In the genomic region with DNA sequence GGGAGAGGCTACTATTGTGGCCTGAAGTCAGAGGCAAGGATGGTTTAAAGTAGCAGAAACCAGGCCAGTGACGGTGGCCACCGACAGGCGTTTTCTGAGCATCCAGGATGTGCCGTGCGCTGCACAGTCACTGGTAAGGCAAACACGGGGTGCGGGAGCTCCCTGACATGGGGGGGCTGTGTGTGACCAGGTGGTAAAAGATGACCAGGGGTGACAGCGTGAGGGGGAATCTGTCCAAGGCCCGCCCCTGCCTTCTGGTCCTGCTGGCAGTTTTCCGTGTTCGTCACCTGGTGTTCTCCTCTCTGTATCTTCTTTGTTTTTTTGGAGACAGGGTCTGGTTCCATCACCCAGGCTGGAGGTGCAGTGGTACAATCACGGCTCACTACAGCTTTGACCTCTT, we compare ENCODE assay signal across 22 cellular contexts.
DNase-seq lines count a peak whose midpoint lies in the region; ATAC-seq and TF ChIP-seq lines count a peak whose summit lies in the region.
"Had no signal": no experiment of that assay in that cellular context is flagged by ENCODE, and none has a peak within 500 bp of the region (broad histone marks: within the 10 kb centered on the region; RNA-seq: fewer than 3 reads in every experiment).

No MANE protein-coding gene starts in this region.

- H3K27me3 Mint-ChIP-seq in progenitor cell of endocrine pancreas: no peaks in the 10 kb centered on the region

- H3K9me3 ChIP-seq in WERI-Rb-1 (ENCODE audit: severe bottlenecking) (peaks cover 3% of the 10 kb centered on the region), left ventricle myocardium inferior (replicated peaks) (no peaks in the 10 kb centered on the region)
- H3K9me3 ChIP-seq: BLaER1 had no signal

- H3K27ac Mint-ChIP-seq in progenitor cell of endocrine pancreas: peak overlapping the region; percentile 42
- H3K27ac Mint-ChIP-seq: CD14-positive monocyte; CD4-positive, alpha-beta memory T cell; CD4-positive, CD25-positive, alpha-beta regulatory T cell; CD8-positive, alpha-beta memory T cell had no signal

- no peaks in the 10 kb centered on the region for H3K36me3 Mint-ChIP-seq in progenitor cell of endocrine pancreas (ENCODE audit: insufficient read depth)
- H3K36me3 Mint-ChIP-seq: CD14-positive monocyte; CD4-positive, alpha-beta memory T cell; CD4-positive, CD25-positive, alpha-beta regulatory T cell; CD8-positive, alpha-beta memory T cell had no signal

- peak overlapping the region; percentile 92; the same call in 1 of the 2 replicates for H3K27ac ChIP-seq in WERI-Rb-1
- H3K27ac ChIP-seq in left ventricle myocardium inferior (replicated peaks): no peak overlapping the region
- H3K27ac ChIP-seq: BLaER1 had no signal

- TF ChIP-seq CTCF in WERI-Rb-1 (IDR thresholded peaks at IDR 0.05; ENCODE audit: low read depth, low read length): no peak
- no peak for TF ChIP-seq CTCF in progenitor cell of endocrine pancreas (IDR thresholded peaks at IDR 0.05; ENCODE audit: unreplicated experiment)
- TF ChIP-seq CTCF in left ventricle myocardium inferior (IDR thresholded peaks at IDR 0.05; ENCODE audit: borderline replicate concordance): no peak

- H3K9me3 Mint-ChIP-seq in progenitor cell of endocrine pancreas (ENCODE audit: low read depth): peaks cover 4% of the 10 kb centered on the region
- H3K9me3 Mint-ChIP-seq: CD4-positive, alpha-beta memory T cell had no signal

- no peaks in the 10 kb centered on the region for H3K4me1 ChIP-seq in left ventricle myocardium inferior
- H3K4me1 ChIP-seq: BE2C, BLaER1 had no signal

- H3K27me3 ChIP-seq in WERI-Rb-1 (ENCODE audit: insufficient read depth, low read depth, severe bottlenecking) (no peaks in the 10 kb centered on the region), left ventricle myocardium inferior (ENCODE audit: low read depth) (no peaks in the 10 kb centered on the region)
- H3K27me3 ChIP-seq: BE2C, BLaER1 had no signal

- ATAC-seq in activated CD4-positive, CD25-positive, alpha-beta regulatory T cell treated with anti-CD3 and anti-CD28 coated beads, Interleukin-2, amount 50 U/mL, for 24 hours: no peak
- no peak for ATAC-seq in HG03571 (IDR thresholded peaks at IDR 0.05; ENCODE audit: unreplicated experiment)

- DNase-seq in WERI-Rb-1 (no peak), cerebellum (ENCODE audit: low spot score) (peak; percentile 54), progenitor cell of endocrine pancreas (ENCODE audit: low spot score, unreplicated experiment) (no peak), left ventricle myocardium inferior (no peak)
- DNase-seq: 8988T; ACHN; BE2C; CD4-positive, alpha-beta memory T cell; CD4-positive, CD25-positive, alpha-beta regulatory T cell; CD8-positive, alpha-beta memory T cell; COR-L47; DMS 273 treated with DMSO at 0.1 percent for 48 hours; DMS153; DMS53; DMS79; DND-41; EL; GF-D8 had no signal

- H3K4me3 ChIP-seq in WERI-Rb-1 (ENCODE audit: low read depth, low read length) (no peak overlapping the region), left ventricle myocardium inferior (no peak overlapping the region)
- H3K4me3 ChIP-seq: BLaER1 had no signal

- peaks cover 25% of the 10 kb centered on the region for H3K4me1 Mint-ChIP-seq in progenitor cell of endocrine pancreas (ENCODE audit: low read depth)
- H3K4me1 Mint-ChIP-seq: CD14-positive monocyte; CD4-positive, alpha-beta memory T cell; CD4-positive, CD25-positive, alpha-beta regulatory T cell; CD8-positive, alpha-beta memory T cell had no signal

- H3K36me3 ChIP-seq in WERI-Rb-1 (no peaks in the 10 kb centered on the region), left ventricle myocardium inferior (no peaks in the 10 kb centered on the region)
- H3K36me3 ChIP-seq: BE2C, BLaER1 had no signal

- no peak overlapping the region for H3K4me3 Mint-ChIP-seq in progenitor cell of endocrine pancreas (ENCODE audit: low read depth)
- H3K4me3 Mint-ChIP-seq: CD14-positive monocyte; CD4-positive, alpha-beta memory T cell; CD4-positive, CD25-positive, alpha-beta regulatory T cell; CD8-positive, alpha-beta memory T cell had no signal

- intact Hi-C loops in left ventricle myocardium inferior (cut with micrococcal nuclease): no loop called here
